8 cellular contexts compared by ENCODE assay signal in genomic region chr17:29929544-29930398, GRCh38. TPM values are rescaled to one million over a fixed set of nuclear protein-coding genes. Genes with fewer than 3 reads are reported as not detected.
DNase-seq lines count a peak whose midpoint lies in the region; ATAC-seq, FAIRE-seq and TF ChIP-seq lines count a peak whose summit lies in the region.

SSH2 (minus strand) TSS chr17:29930228; CDS start chr17:29930000, 228 bp downstream.

- H3K4me2 ChIP-seq in astrocyte (ENCODE audit: low read length) (peak within 1 kb of the TSS; percentile 90), hepatocyte (peak within 1 kb of the TSS; percentile 91)

- peaks cover 21% of the 10 kb centered on the region for H3K4me1 ChIP-seq in astrocyte (ENCODE audit: insufficient read depth, low read length)
- peaks cover 17% of the 10 kb centered on the region for H3K4me1 ChIP-seq in hepatocyte (ENCODE audit: insufficient read depth)

- TF ChIP-seq CTCF in GM13977 (IDR thresholded peaks at IDR 0.05; ENCODE audit: extremely low read depth, insufficient read depth, missing control alignments) (no peak), astrocyte (IDR thresholded peaks at IDR 0.05; ENCODE audit: insufficient read depth, low read depth, low read length) (no peak), hepatocyte (IDR thresholded peaks at IDR 0.05; ENCODE audit: poor library complexity) (no peak), retinal pigment epithelial cell (conservative IDR thresholded peaks at IDR 0.05; ENCODE audit: low read depth, low read length) (no peak)

- H4K20me1 ChIP-seq in astrocyte (ENCODE audit: insufficient read depth, low read length) (peaks cover 22% of the 10 kb centered on the region), hepatocyte (ENCODE audit: insufficient read depth, poor library complexity, severe bottlenecking) (no peaks in the 10 kb centered on the region)

- H3K9me2 ChIP-seq in hepatocyte (replicated peaks; ENCODE audit: insufficient read depth): no peaks in the 10 kb centered on the region

- H3K27ac Mint-ChIP-seq in astrocyte (ENCODE audit: unreplicated experiment): peak within 1 kb of the TSS; percentile 93

- no peak for FAIRE-seq in astrocyte (lab: Jason Lieb, UNC)

- in situ Hi-C loops in GM13977 (cut with MboI; ENCODE audit: low pct_unique_long_range_greater_than_20kb, low sequenced_read_pairs, unreplicated experiment): loop anchor here (5.0 to 25.0 kb wide), 2 partner anchors 122 to 292 kb away; no protein-coding TSS in a partner anchor

- H2AFZ ChIP-seq in astrocyte (ENCODE audit: low read depth, low read length) (peak within 1 kb of the TSS; percentile 95), hepatocyte (peak within 1 kb of the TSS; percentile 76)

- H3K36me3 ChIP-seq in astrocyte (ENCODE audit: insufficient read depth, low read length): no peaks in the 10 kb centered on the region
- H3K36me3 ChIP-seq in hepatocyte (replicated peaks; ENCODE audit: insufficient read depth, low read depth): no peaks in the 10 kb centered on the region

- peak within 1 kb of the TSS; percentile 87 for H3K9ac ChIP-seq in astrocyte (ENCODE audit: low read length)

- H3K9me3 ChIP-seq in astrocyte (ENCODE audit: insufficient read depth, low read depth, low read length) (no peaks in the 10 kb centered on the region), hepatocyte (ENCODE audit: low read depth) (no peaks in the 10 kb centered on the region)

- H3K27ac ChIP-seq in astrocyte (ENCODE audit: low read depth, low read length) (peak within 1 kb of the TSS; percentile 85), hepatocyte (peak within 1 kb of the TSS; percentile 83)

- H3K27me3 Mint-ChIP-seq in astrocyte (ENCODE audit: low read depth, unreplicated experiment): no peaks in the 10 kb centered on the region

- peak; percentile 74 for ATAC-seq in HG02885 (IDR thresholded peaks at IDR 0.05; ENCODE audit: poor library complexity, unreplicated experiment)

- no peaks in the 10 kb centered on the region for H3K9me3 Mint-ChIP-seq in astrocyte (ENCODE audit: unreplicated experiment)

- H3K79me2 ChIP-seq in astrocyte (ENCODE audit: insufficient read depth, low read length): peaks cover 51% of the 10 kb centered on the region
- H3K79me2 ChIP-seq in hepatocyte: peaks cover 42% of the 10 kb centered on the region

- no peaks in the 10 kb centered on the region for H3K36me3 Mint-ChIP-seq in astrocyte (ENCODE audit: low read depth, unreplicated experiment)

- DNase-seq in GM13977 (ENCODE audit: low spot score) (peak; percentile 85), NCI-H2081 (lab: John Stamatoyannopoulos, UW) (peak; percentile 75 to 90), T-helper 9 cell (peak; percentile 85), astrocyte (ENCODE audit: low read depth) (peak; percentile 52), hepatocyte (ENCODE audit: low spot score) (peak; percentile 97), retinal pigment epithelial cell (ENCODE audit: low read depth) (no peak), cerebellar nuclear complex (lab: John Stamatoyannopoulos, UW) (no peak)

- H3K4me3 ChIP-seq in astrocyte (ENCODE audit: insufficient read depth, low read depth, low read length) (peak within 1 kb of the TSS; percentile 91), hepatocyte (peak within 1 kb of the TSS; percentile 96), retinal pigment epithelial cell (ENCODE audit: low read length) (peak within 1 kb of the TSS; percentile 82)

- under 1% methylated on average over 33 of the region's 71 CpGs for WGBS in hepatocyte (ENCODE audit: low lambda C conversion rate, missing lambda C conversion rate)

- H3K4me3 Mint-ChIP-seq in astrocyte (ENCODE audit: unreplicated experiment): no peak within 1 kb of the TSS

- H3K27me3 ChIP-seq in astrocyte (ENCODE audit: insufficient read depth, low read length) (no peaks in the 10 kb centered on the region), hepatocyte (no peaks in the 10 kb centered on the region)

- H3K4me1 Mint-ChIP-seq in astrocyte (ENCODE audit: low read depth, unreplicated experiment): peaks cover 12% of the 10 kb centered on the region

RNA-seq across cellular contexts. Expression of gene SSH2, which starts in this region (rescaled TPM):
- 25.0 and 31.1 TPM in 2 replicates for total RNA-seq in astrocyte
- 8.3 and 9.9 TPM in 2 replicates for total RNA-seq in hepatocyte
- polyA plus RNA-seq in hepatocyte: 12.7 and 15.7 TPM in 2 replicates

Comparison
In these comparisons a context has a peak if more than half of its experiments do, and no peak if none do; other contexts are left out.
1. DNase-seq: peak in GM13977 (single experiment), NCI-H2081 (2 of 2), T-helper 9 cell (single experiment), astrocyte (single experiment) and hepatocyte (single experiment); none in retinal pigment epithelial cell (single experiment) and cerebellar nuclear complex (0 of 2).
2. Peak in every context shown above with its lines, with median percentiles within 50 percentile points of each other: H3K4me3 ChIP-seq.